In the genomic region with DNA sequence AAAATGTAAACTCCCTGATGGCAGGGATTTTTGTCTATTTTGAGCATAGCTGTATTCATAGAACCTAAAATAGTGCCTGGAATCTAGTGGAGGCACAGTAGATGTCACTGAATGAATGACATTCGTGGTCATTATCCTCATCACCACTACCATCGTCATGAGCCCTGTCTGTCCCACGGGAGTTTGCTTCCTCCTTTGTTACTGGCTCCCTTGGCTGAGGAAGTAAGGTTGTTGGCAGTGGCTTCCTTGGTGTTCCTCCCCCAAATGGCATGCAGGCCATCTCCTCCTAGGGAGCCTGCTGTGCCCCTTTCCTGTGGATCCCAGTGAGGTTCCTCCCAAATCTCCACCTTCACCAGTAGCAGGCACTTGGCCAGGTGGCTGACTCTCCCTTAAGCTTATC, we compare ENCODE assay signal across 2 cellular contexts.
TF ChIP-seq lines count a peak whose summit lies in the region.

No MANE protein-coding gene starts in this region.

TF ChIP-seq in H1, 55 proteins besides CTCF, POLR2A, EP300 and RAD21 (continued from another document):
- TF ChIP-seq SIX5 (IDR thresholded peaks at IDR 0.05; ENCODE audit: low read depth, low read length) (no peak), JUND (IDR thresholded peaks at IDR 0.05; ENCODE audit: low read length) (no peak), FOSL1 (IDR thresholded peaks at IDR 0.05; ENCODE audit: insufficient read depth, low read depth, low read length) (no peak), PHF8 (conservative IDR thresholded peaks at IDR 0.05; ENCODE audit: low read depth, low read length) (no peak), SP1 (IDR thresholded peaks at IDR 0.05; ENCODE audit: low read depth, low read length) (no peak), HDAC2 (IDR thresholded peaks at IDR 0.05; ENCODE audit: borderline replicate concordance in 1 of 2, low read depth in 2 of 2, low read length in 2 of 2) (no peak), POU5F1 (IDR thresholded peaks at IDR 0.05; ENCODE audit: low read depth, low read length) (no peak), ASH2L (IDR thresholded peaks at IDR 0.05; ENCODE audit: low read length) (no peak), EZH2 (IDR thresholded peaks at IDR 0.05; ENCODE audit: low read depth, low read length, severe bottlenecking) (no peak), NRF1 (IDR thresholded peaks at IDR 0.05; ENCODE audit: low read depth, low read length) (no peak)

TF ChIP-seq in SK-N-SH, 30 proteins besides CTCF, POLR2A, EP300 and RAD21 (continued from another document):
- no peak for TF ChIP-seq NFIC (IDR thresholded peaks at IDR 0.05; ENCODE audit: borderline replicate concordance)
- TF ChIP-seq, protein P1, sequence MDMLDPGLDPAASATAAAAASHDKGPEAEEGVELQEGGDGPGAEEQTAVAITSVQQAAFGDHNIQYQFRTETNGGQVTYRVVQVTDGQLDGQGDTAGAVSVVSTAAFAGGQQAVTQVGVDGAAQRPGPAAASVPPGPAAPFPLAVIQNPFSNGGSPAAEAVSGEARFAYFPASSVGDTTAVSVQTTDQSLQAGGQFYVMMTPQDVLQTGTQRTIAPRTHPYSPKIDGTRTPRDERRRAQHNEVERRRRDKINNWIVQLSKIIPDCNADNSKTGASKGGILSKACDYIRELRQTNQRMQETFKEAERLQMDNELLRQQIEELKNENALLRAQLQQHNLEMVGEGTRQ (IDR thresholded peaks at IDR 0.05; ENCODE audit: borderline replicate concordance, low read depth, low read length), result no peak
- no peak for TF ChIP-seq RXRA (IDR thresholded peaks at IDR 0.05; ENCODE audit: borderline replicate concordance, low read depth)
- no peak for TF ChIP-seq FOXJ3 (CRISPR knock-in tag; IDR thresholded peaks at IDR 0.05)
- TF ChIP-seq YY1 (IDR thresholded peaks at IDR 0.05; ENCODE audit: low read depth), result no peak
- TF ChIP-seq, protein P2, sequence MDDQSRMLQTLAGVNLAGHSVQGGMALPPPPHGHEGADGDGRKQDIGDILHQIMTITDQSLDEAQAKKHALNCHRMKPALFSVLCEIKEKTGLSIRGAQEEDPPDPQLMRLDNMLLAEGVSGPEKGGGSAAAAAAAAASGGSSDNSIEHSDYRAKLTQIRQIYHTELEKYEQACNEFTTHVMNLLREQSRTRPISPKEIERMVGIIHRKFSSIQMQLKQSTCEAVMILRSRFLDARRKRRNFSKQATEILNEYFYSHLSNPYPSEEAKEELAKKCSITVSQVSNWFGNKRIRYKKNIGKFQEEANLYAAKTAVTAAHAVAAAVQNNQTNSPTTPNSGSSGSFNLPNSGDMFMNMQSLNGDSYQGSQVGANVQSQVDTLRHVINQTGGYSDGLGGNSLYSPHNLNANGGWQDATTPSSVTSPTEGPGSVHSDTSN (IDR thresholded peaks at IDR 0.05), result no peak
- TF ChIP-seq IRF3 (IDR thresholded peaks at IDR 0.05; ENCODE audit: low read depth, low read length), result no peak
- no peak for TF ChIP-seq ZBTB33 (IDR thresholded peaks at IDR 0.05; ENCODE audit: borderline replicate concordance, low read depth)
- no peak for TF ChIP-seq EZH2phosphoT487 (IDR thresholded peaks at IDR 0.05; ENCODE audit: borderline replicate concordance, low read depth)
- TF ChIP-seq TCF12 (IDR thresholded peaks at IDR 0.05), result no peak
- no peak for TF ChIP-seq FOXM1 (IDR thresholded peaks at IDR 0.05; ENCODE audit: low read depth)
- TF ChIP-seq NRF1 (IDR thresholded peaks at IDR 0.05; ENCODE audit: low read depth, low read length), result no peak
- no peak for TF ChIP-seq GATA2 (CRISPR knock-in tag; IDR thresholded peaks at IDR 0.05)
- TF ChIP-seq RFX5 (IDR thresholded peaks at IDR 0.05; ENCODE audit: low read length), result no peak
- no peak for TF ChIP-seq TAF1 (IDR thresholded peaks at IDR 0.05; ENCODE audit: borderline replicate concordance, low read depth, low read length)
